22 cellular contexts compared by ENCODE assay signal in the genomic region with DNA sequence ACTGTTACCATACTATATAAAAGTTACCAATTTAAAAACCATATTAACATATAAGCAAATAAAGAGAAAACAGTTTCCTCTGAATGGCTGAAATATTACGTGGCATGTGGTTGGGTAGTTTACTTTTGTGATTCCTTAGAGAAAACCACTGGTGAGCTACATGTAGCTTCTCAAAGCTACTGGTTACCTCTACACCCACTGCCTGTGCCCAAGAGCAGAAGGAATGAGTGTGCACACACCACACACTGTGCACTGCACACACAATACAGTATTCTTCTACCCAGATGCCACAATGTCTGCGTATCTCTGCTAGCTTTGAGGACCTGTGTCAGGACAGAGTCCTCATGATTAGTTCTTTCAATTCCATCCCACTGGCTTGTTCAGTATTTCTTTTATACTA. TPM values are rescaled to one million over a fixed set of nuclear protein-coding genes. Genes with fewer than 3 reads are reported as not detected.
DNase-seq lines count a peak whose midpoint lies in the region; ATAC-seq, FAIRE-seq and TF ChIP-seq lines count a peak whose summit lies in the region.
"Had no signal": no experiment of that assay in that cellular context is flagged by ENCODE, and none has a peak within 500 bp of the region (broad histone marks: within the 10 kb centered on the region; RNA-seq: fewer than 3 reads in every experiment).

No MANE protein-coding gene starts in this region.

- POLR2A ChIA-PET in activated CD8-positive, alpha-beta T cell treated with anti-CD3 and anti-CD28 coated beads for 36 hours (lab: Charles Lee): interaction anchor here (1.2 to 2.5 kb wide), 2 partner anchors 10 to 25 kb away, joined by 3 to 10 read pairs; a partner anchor contains a TSS
- POLR2A ChIA-PET in activated CD8-positive, alpha-beta T cell treated with anti-CD3 and anti-CD28 coated beads, Interleukin-2, amount 10 ng/mL, durations not matched to agents 7 days and 5 days (lab: Charles Lee): interaction anchor here (0.6 kb wide), 1 partner anchor 10 kb away, joined by 3 read pairs; no protein-coding TSS in a partner anchor

- no peak for TF ChIP-seq CTCF in activated CD8-positive, alpha-beta T cell treated with anti-CD3 and anti-CD28 coated beads for 36 hours (IDR thresholded peaks at IDR 0.05)
- TF ChIP-seq CTCF in HFFc6 (IDR thresholded peaks at IDR 0.05): no peak
- no peak for TF ChIP-seq CTCF in astrocyte (IDR thresholded peaks at IDR 0.05; ENCODE audit: insufficient read depth, low read depth, low read length)

- FAIRE-seq in astrocyte (lab: Jason Lieb, UNC): no peak
- FAIRE-seq: A549, bronchial epithelial cell, islet of Langerhans had no signal

- H3K27ac Mint-ChIP-seq in activated CD8-positive, alpha-beta T cell treated with anti-CD3 and anti-CD28 coated beads for 36 hours: no peak overlapping the region
- no peak overlapping the region for H3K27ac Mint-ChIP-seq in activated CD8-positive, alpha-beta T cell treated with anti-CD3 and anti-CD28 coated beads, Interleukin-2, amount 10 ng/mL, durations not matched to agents 7 days and 5 days
- H3K27ac Mint-ChIP-seq in HFFc6 (peak overlapping the region; percentile 58), astrocyte (ENCODE audit: unreplicated experiment) (no peak overlapping the region)
- peak overlapping the region; percentile 90 to 93 for H3K27ac Mint-ChIP-seq in natural killer cell treated with Interleukin-12 subunit alpha and Interleukin-12 subunit beta and Interleukin-15 and Interleukin-18, amount 100 ng/mL, for 72 hours
- H3K27ac Mint-ChIP-seq: activated naive CD8-positive, alpha-beta T cell had no signal

- H2AFZ ChIP-seq in astrocyte (ENCODE audit: low read depth, low read length): no peak overlapping the region

- no peaks in the 10 kb centered on the region for H3K79me2 ChIP-seq in astrocyte (ENCODE audit: insufficient read depth, low read length)

- no peaks in the 10 kb centered on the region for H3K9me3 ChIP-seq in astrocyte (ENCODE audit: insufficient read depth, low read depth, low read length)
- H3K9me3 ChIP-seq: A549, heart right ventricle, stomach, upper lobe of right lung had no signal

- H3K27ac ChIP-seq in astrocyte (ENCODE audit: low read depth, low read length): peak overlapping the region; percentile 5
- H3K27ac ChIP-seq: A549, heart right ventricle, upper lobe of right lung had no signal

- intact Hi-C loops in activated CD8-positive, alpha-beta T cell treated with anti-CD3 and anti-CD28 coated beads for 36 hours (cut with micrococcal nuclease): loop anchor here (5.0 to 10.0 kb wide), 2 partner anchors 54 to 106 kb away; a partner anchor contains a TSS

- CTCF ChIA-PET in activated CD8-positive, alpha-beta T cell treated with anti-CD3 and anti-CD28 coated beads for 36 hours (lab: Charles Lee): interaction anchor here (0.8 to 1.3 kb wide), 3 partner anchors 17 to 177 kb away, joined by 3 read pairs; no protein-coding TSS in a partner anchor
- CTCF ChIA-PET in activated CD8-positive, alpha-beta T cell treated with anti-CD3 and anti-CD28 coated beads, Interleukin-2, amount 10 ng/mL, durations not matched to agents 7 days and 5 days (lab: Charles Lee): interaction anchor here (1.0 to 1.4 kb wide), 6 partner anchors 10 to 211 kb away, joined by 3 to 5 read pairs (median 4); a partner anchor contains a TSS

- H3K36me3 ChIP-seq in astrocyte (ENCODE audit: insufficient read depth, low read length): peaks cover 36% of the 10 kb centered on the region

- no peaks in the 10 kb centered on the region for H3K27me3 ChIP-seq in astrocyte (ENCODE audit: insufficient read depth, low read length)
- H3K27me3 ChIP-seq: heart right ventricle, stomach, upper lobe of right lung had no signal

- no peaks in the 10 kb centered on the region for H3K27me3 Mint-ChIP-seq in activated CD8-positive, alpha-beta T cell treated with anti-CD3 and anti-CD28 coated beads for 36 hours
- no peaks in the 10 kb centered on the region for H3K27me3 Mint-ChIP-seq in activated CD8-positive, alpha-beta T cell treated with anti-CD3 and anti-CD28 coated beads, Interleukin-2, amount 10 ng/mL, durations not matched to agents 7 days and 5 days (ENCODE audit: low read depth)
- H3K27me3 Mint-ChIP-seq in HFFc6 (ENCODE audit: insufficient read depth) (peaks cover 1% of the 10 kb centered on the region), astrocyte (ENCODE audit: low read depth, unreplicated experiment) (no peaks in the 10 kb centered on the region)
- no peaks in the 10 kb centered on the region for H3K27me3 Mint-ChIP-seq in natural killer cell treated with Interleukin-12 subunit alpha and Interleukin-12 subunit beta and Interleukin-15 and Interleukin-18, amount 100 ng/mL, for 72 hours
- H3K27me3 Mint-ChIP-seq: activated naive CD8-positive, alpha-beta T cell had no signal

- peak; percentile 18 for ATAC-seq in activated CD8-positive, alpha-beta T cell treated with anti-CD3 and anti-CD28 coated beads for 36 hours
- ATAC-seq in activated CD8-positive, alpha-beta T cell treated with anti-CD3 and anti-CD28 coated beads, Interleukin-2, amount 10 ng/mL, durations not matched to agents 7 days and 5 days: no peak
- peak; percentile 44 to 77 for ATAC-seq in natural killer cell treated with Interleukin-12 subunit alpha and Interleukin-12 subunit beta and Interleukin-15 and Interleukin-18, amount 100 ng/mL, for 72 hours
- ATAC-seq: A549, esophagus mucosa, HCT116, heart right ventricle, upper lobe of right lung had no signal

- peaks cover 58% of the 10 kb centered on the region for H3K36me3 Mint-ChIP-seq in activated CD8-positive, alpha-beta T cell treated with anti-CD3 and anti-CD28 coated beads for 36 hours (ENCODE audit: low read depth)
- peaks cover 71% of the 10 kb centered on the region for H3K36me3 Mint-ChIP-seq in activated CD8-positive, alpha-beta T cell treated with anti-CD3 and anti-CD28 coated beads, Interleukin-2, amount 10 ng/mL, durations not matched to agents 7 days and 5 days (ENCODE audit: low read depth)
- H3K36me3 Mint-ChIP-seq in HFFc6 (ENCODE audit: low read depth): peaks cover 22% of the 10 kb centered on the region
- peaks cover 41% of the 10 kb centered on the region for H3K36me3 Mint-ChIP-seq in astrocyte (ENCODE audit: low read depth, unreplicated experiment)
- peaks cover 20% of the 10 kb centered on the region for H3K36me3 Mint-ChIP-seq in natural killer cell treated with Interleukin-12 subunit alpha and Interleukin-12 subunit beta and Interleukin-15 and Interleukin-18, amount 100 ng/mL, for 72 hours

- no peaks in the 10 kb centered on the region for H3K9me3 Mint-ChIP-seq in activated CD8-positive, alpha-beta T cell treated with anti-CD3 and anti-CD28 coated beads for 36 hours
- no peaks in the 10 kb centered on the region for H3K9me3 Mint-ChIP-seq in activated CD8-positive, alpha-beta T cell treated with anti-CD3 and anti-CD28 coated beads, Interleukin-2, amount 10 ng/mL, durations not matched to agents 7 days and 5 days (ENCODE audit: insufficient read depth)
- no peaks in the 10 kb centered on the region for H3K9me3 Mint-ChIP-seq in HFFc6
- no peaks in the 10 kb centered on the region for H3K9me3 Mint-ChIP-seq in astrocyte (ENCODE audit: unreplicated experiment)
- H3K9me3 Mint-ChIP-seq in natural killer cell treated with Interleukin-12 subunit alpha and Interleukin-12 subunit beta and Interleukin-15 and Interleukin-18, amount 100 ng/mL, for 72 hours: no peaks in the 10 kb centered on the region

- peak; percentile 50 for DNase-seq in activated CD8-positive, alpha-beta T cell treated with anti-CD3 and anti-CD28 coated beads for 36 hours
- no peak for DNase-seq in activated CD8-positive, alpha-beta T cell treated with anti-CD3 and anti-CD28 coated beads, Interleukin-2, amount 10 ng/mL, durations not matched to agents 7 days and 5 days
- no peak for DNase-seq in HFFc6
- DNase-seq in astrocyte (ENCODE audit: low read depth): peak; percentile 56
- DNase-seq in natural killer cell treated with Interleukin-12 subunit alpha and Interleukin-12 subunit beta and Interleukin-15 and Interleukin-18, amount 100 ng/mL, for 72 hours (ENCODE audit: low spot score): no peak
- no peak for DNase-seq in GF-D8 (lab: John Stamatoyannopoulos, UW)
- no peak for DNase-seq in GM19240 (ENCODE audit: insufficient read length, low spot score)
- no peak for DNase-seq in epidermal melanocyte (ENCODE audit: insufficient read length, low spot score)
- DNase-seq: DMS53, heart right ventricle, NCI-H146, NCI-H2227 treated with DMSO at 0.1 percent for 48 hours, stomach, SW 1271, upper lobe of right lung had no signal

- no peak overlapping the region for H3K4me3 Mint-ChIP-seq in activated CD8-positive, alpha-beta T cell treated with anti-CD3 and anti-CD28 coated beads for 36 hours
- H3K4me3 Mint-ChIP-seq in activated CD8-positive, alpha-beta T cell treated with anti-CD3 and anti-CD28 coated beads, Interleukin-2, amount 10 ng/mL, durations not matched to agents 7 days and 5 days: no peak overlapping the region
- H3K4me3 Mint-ChIP-seq in HFFc6 (no peak overlapping the region), astrocyte (ENCODE audit: unreplicated experiment) (no peak overlapping the region)
- peak overlapping the region; percentile 78 for H3K4me3 Mint-ChIP-seq in natural killer cell treated with Interleukin-12 subunit alpha and Interleukin-12 subunit beta and Interleukin-15 and Interleukin-18, amount 100 ng/mL, for 72 hours
- H3K4me3 Mint-ChIP-seq: activated naive CD8-positive, alpha-beta T cell had no signal

- no peak overlapping the region for H3K9ac ChIP-seq in astrocyte (ENCODE audit: low read length)

- peaks cover 31% of the 10 kb centered on the region for H4K20me1 ChIP-seq in astrocyte (ENCODE audit: insufficient read depth, low read length)

- no peak overlapping the region for H3K4me2 ChIP-seq in astrocyte (ENCODE audit: low read length)
- H3K4me2 ChIP-seq: A549 had no signal

- H3K4me1 ChIP-seq in astrocyte (ENCODE audit: insufficient read depth, low read length): peaks cover 12% of the 10 kb centered on the region
- H3K4me1 ChIP-seq: A549, upper lobe of right lung had no signal

- H3K4me1 Mint-ChIP-seq in activated CD8-positive, alpha-beta T cell treated with anti-CD3 and anti-CD28 coated beads for 36 hours (ENCODE audit: low read depth): peaks cover 58% of the 10 kb centered on the region
- H3K4me1 Mint-ChIP-seq in activated CD8-positive, alpha-beta T cell treated with anti-CD3 and anti-CD28 coated beads, Interleukin-2, amount 10 ng/mL, durations not matched to agents 7 days and 5 days (ENCODE audit: low read depth): peaks cover 56% of the 10 kb centered on the region
- H3K4me1 Mint-ChIP-seq in HFFc6 (ENCODE audit: low read depth) (peaks cover 18% of the 10 kb centered on the region), astrocyte (ENCODE audit: low read depth, unreplicated experiment) (peaks cover 13% of the 10 kb centered on the region)
- peaks cover 78 to 88% of the 10 kb centered on the region in 2 donors for H3K4me1 Mint-ChIP-seq in natural killer cell treated with Interleukin-12 subunit alpha and Interleukin-12 subunit beta and Interleukin-15 and Interleukin-18, amount 100 ng/mL, for 72 hours (ENCODE audit: low read depth in 2 of 2)

- H3K4me3 ChIP-seq in astrocyte (ENCODE audit: insufficient read depth, low read depth, low read length): no peak overlapping the region
- H3K4me3 ChIP-seq: A549, heart right ventricle, skin epidermis, stomach, upper lobe of right lung had no signal

RNA-seq across cellular contexts. Expression of a gene that starts 25.5 kb away (rescaled TPM):
- 1 to 10 TPM in 1 of 2 experiments, under 1 TPM in 1; 0.99 to 1.2 TPM for total RNA-seq in activated CD8-positive, alpha-beta T cell treated with anti-CD3 and anti-CD28 coated beads for 36 hours
- 1 to 10 TPM; 6.3 to 8.8 TPM for total RNA-seq in activated CD8-positive, alpha-beta T cell treated with anti-CD3 and anti-CD28 coated beads, Interleukin-2, amount 10 ng/mL, durations not matched to agents 7 days and 5 days
- total RNA-seq in HFFc6 (2021; fragmentation: NEBNext Ultra II Directional; extraction: Animal tissue kit (Norgen Biotek cat#: 25700)): under 1 TPM in 5 of 6 experiments, not detected in 1; 0.17 to 0.38 (median 0.20) TPM
- total RNA-seq in astrocyte: 0.82 and 0.86 TPM in 2 replicates
- 10 to 100 TPM; 14.2 to 19.0 TPM for total RNA-seq in natural killer cell treated with Interleukin-12 subunit alpha and Interleukin-12 subunit beta and Interleukin-15 and Interleukin-18, amount 100 ng/mL, for 72 hours

Comparison
In these comparisons a context has a peak if more than half of its experiments do, and no peak if none do; other contexts are left out.
1. DNase-seq: peak in activated CD8-positive, alpha-beta T cell treated with anti-CD3 and anti-CD28 coated beads for 36 hours (single experiment) and astrocyte (single experiment); none in activated CD8-positive, alpha-beta T cell treated with anti-CD3 and anti-CD28 coated beads, Interleukin-2, amount 10 ng/mL, durations not matched to agents 7 days and 5 days (single experiment), HFFc6 (single experiment), natural killer cell treated with Interleukin-12 subunit alpha and Interleukin-12 subunit beta and Interleukin-15 and Interleukin-18, amount 100 ng/mL, for 72 hours (single experiment), GF-D8 (single experiment), GM19240 (single experiment) and epidermal melanocyte (single experiment).
2. H3K27ac Mint-ChIP-seq: peak in HFFc6 (single experiment) and natural killer cell treated with Interleukin-12 subunit alpha and Interleukin-12 subunit beta and Interleukin-15 and Interleukin-18, amount 100 ng/mL, for 72 hours (2 of 2); none in activated CD8-positive, alpha-beta T cell treated with anti-CD3 and anti-CD28 coated beads for 36 hours (single experiment), activated CD8-positive, alpha-beta T cell treated with anti-CD3 and anti-CD28 coated beads, Interleukin-2, amount 10 ng/mL, durations not matched to agents 7 days and 5 days (single experiment) and astrocyte (single experiment).